Comparison of ENCODE assay signal across 5 cellular contexts in genomic region chr10:7576340-7576739, GRCh38.
"Had no signal": no experiment of that assay in that cellular context is flagged by ENCODE, and none has a peak within 500 bp of the region (broad histone marks: within the 10 kb centered on the region; RNA-seq: fewer than 3 reads in every experiment).

No MANE protein-coding gene starts in this region.

- H3K9ac ChIP-seq: GM23248 had no signal

- H3K4me3 ChIP-seq: GM23248 had no signal

- DNase-seq: GM23248, GOT3, H9, HCEC 1CT, IMR-90 had no signal

- H2AFZ ChIP-seq: GM23248 had no signal

- H3K27ac ChIP-seq: GM23248 had no signal
